In the genomic region with DNA sequence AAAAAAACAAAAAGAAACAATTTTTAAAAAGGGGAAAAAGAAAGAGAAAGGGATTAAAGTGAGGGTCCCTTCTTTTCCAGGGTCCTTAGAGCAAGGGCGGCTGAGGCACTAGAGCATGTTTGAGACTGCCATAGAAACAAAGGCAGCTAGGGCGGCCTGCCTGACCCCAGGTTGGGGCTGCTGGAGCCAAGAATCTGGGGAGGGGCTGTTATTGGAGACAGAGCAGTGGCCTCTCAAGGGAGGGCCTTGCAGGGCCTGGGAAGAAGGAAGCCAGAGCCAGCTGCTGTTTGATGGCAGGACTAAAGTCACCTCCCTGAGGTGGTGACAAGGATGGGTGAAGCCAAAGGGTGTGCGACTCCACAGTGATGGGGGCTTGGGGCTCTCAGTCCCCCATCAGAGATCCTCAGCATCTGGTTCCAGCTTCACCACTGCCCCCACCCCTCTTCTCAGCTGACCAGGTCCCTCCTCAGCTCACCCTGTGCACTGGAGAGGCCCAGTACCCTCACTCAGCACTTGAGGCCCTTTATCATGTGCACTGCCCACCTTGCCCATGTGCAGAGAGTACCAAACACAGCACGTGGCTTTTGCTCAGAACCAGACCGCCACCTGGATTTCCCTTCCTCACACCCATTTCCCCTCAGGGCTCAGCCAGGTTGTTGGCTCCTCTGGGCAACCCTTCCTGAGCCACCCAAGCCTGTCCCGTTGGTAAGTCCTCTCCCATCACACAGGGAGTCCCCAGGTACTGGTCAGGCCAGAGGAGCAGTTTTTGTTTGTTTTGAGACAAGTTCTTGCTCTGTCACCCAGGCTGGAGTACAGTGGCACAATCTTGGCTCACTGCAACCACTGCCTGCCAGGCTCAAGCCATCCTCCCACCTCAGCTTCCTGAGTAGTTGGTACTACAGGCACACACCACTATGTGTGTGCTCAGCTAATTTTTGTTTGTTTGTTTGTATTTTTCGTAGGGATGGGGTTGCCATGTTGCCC, we compare ENCODE assay signal across 1 cellular context.
TF ChIP-seq lines count a peak whose summit lies in the region.

No MANE protein-coding gene starts in this region.

TF ChIP-seq in WTC11, 78 proteins besides CTCF, POLR2A, EP300 and RAD21:
- TF ChIP-seq, protein P1, sequence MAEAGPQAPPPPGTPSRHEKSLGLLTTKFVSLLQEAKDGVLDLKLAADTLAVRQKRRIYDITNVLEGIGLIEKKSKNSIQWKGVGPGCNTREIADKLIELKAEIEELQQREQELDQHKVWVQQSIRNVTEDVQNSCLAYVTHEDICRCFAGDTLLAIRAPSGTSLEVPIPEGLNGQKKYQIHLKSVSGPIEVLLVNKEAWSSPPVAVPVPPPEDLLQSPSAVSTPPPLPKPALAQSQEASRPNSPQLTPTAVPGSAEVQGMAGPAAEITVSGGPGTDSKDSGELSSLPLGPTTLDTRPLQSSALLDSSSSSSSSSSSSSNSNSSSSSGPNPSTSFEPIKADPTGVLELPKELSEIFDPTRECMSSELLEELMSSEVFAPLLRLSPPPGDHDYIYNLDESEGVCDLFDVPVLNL (CRISPR knock-in tag; IDR thresholded peaks at IDR 0.05; ENCODE audit: borderline replicate concordance, low read depth), result no peak
- no peak for TF ChIP-seq E2F1 (CRISPR knock-in tag; IDR thresholded peaks at IDR 0.05)
- TF ChIP-seq ZNF263 (CRISPR knock-in tag; IDR thresholded peaks at IDR 0.05; ENCODE audit: low read depth), result no peak
- no peak for TF ChIP-seq KAT7 (CRISPR knock-in tag; IDR thresholded peaks at IDR 0.05; ENCODE audit: borderline replicate concordance)
